In the genomic region with DNA sequence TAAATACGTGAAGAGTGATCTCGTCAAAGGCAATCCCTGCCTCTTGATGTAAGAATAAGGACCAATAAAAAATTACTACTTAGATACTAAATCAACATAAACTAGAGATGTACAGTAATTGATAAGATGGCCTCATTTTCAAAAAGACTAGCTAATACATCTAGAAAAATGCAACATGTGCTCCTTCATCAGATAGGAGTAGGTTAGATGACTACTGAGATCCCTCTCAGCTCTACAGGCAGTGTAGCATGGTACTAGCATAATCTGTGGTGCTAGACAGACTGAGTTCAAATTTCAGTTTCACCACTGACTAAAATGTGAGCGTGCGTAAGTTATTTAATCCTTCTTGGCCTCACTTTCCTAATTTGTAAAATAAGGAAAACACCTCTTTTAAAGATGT, we compare ENCODE assay signal across 15 cellular contexts.
DNase-seq lines count a peak whose midpoint lies in the region; ATAC-seq and TF ChIP-seq lines count a peak whose summit lies in the region.
"Had no signal": no experiment of that assay in that cellular context is flagged by ENCODE, and none has a peak within 500 bp of the region (broad histone marks: within the 10 kb centered on the region; RNA-seq: fewer than 3 reads in every experiment).

No MANE protein-coding gene starts in this region.

- no peak for TF ChIP-seq CTCF in A673 (conservative IDR thresholded peaks at IDR 0.05; ENCODE audit: low read depth, low read length)
- TF ChIP-seq CTCF in HCT116 (IDR thresholded peaks at IDR 0.05 in 2 of 3, conservative IDR thresholded peaks at IDR 0.05 in 1 of 3; ENCODE audit: borderline replicate concordance in 1 of 3, insufficient read depth in 1 of 3, low read depth in 2 of 3, low read length in 2 of 3), result no peak
- TF ChIP-seq CTCF in ascending aorta (IDR thresholded peaks at IDR 0.05), result no peak

- peak overlapping the region; percentile 10 for H3K27ac ChIP-seq in A673 (ENCODE audit: low read depth, low read length, poor library complexity, severe bottlenecking)
- no peak overlapping the region for H3K27ac ChIP-seq in HCT116 (ENCODE audit: low read depth, low read length)
- H3K27ac ChIP-seq in ascending aorta, result peak overlapping the region; percentile 1 to 20
- H3K27ac ChIP-seq: stomach had no signal

- no peaks in the 10 kb centered on the region for H3K79me2 ChIP-seq in HCT116 (ENCODE audit: insufficient read depth, low read length)

- H3K27me3 ChIP-seq in A673 (replicated peaks; ENCODE audit: insufficient read depth, low read depth, low read length, poor library complexity) (no peaks in the 10 kb centered on the region), HCT116 (ENCODE audit: insufficient read depth, low read length) (no peaks in the 10 kb centered on the region), ascending aorta (no peaks in the 10 kb centered on the region)
- H3K27me3 ChIP-seq: stomach had no signal

- H3K9ac ChIP-seq in HCT116 (ENCODE audit: low read length), result no peak overlapping the region

- TF ChIP-seq POLR2A in HCT116 (IDR thresholded peaks at IDR 0.05; ENCODE audit: borderline replicate concordance, extremely low read depth, insufficient read depth, insufficient read length), result no peak

- BruUV-seq in A673 (replicated peaks; lab: Mats Ljungman, UMichigan), result no TSS peak
- no TSS peak for BruUV-seq in HCT116 (replicated peaks; lab: Mats Ljungman, UMichigan)

- H3K4me2 ChIP-seq in HCT116 (ENCODE audit: low read length), result no peak overlapping the region

- CTCF ChIA-PET in A673 (lab: Charles Lee) (interaction anchor here (0.7 to 0.9 kb wide), 2 partner anchors 30 to 37 kb away, joined by 3 to 4 read pairs; no protein-coding TSS in a partner anchor), HCT116 (lab: Charles Lee) (no interaction called here)

- H3K36me3 ChIP-seq in A673 (ENCODE audit: insufficient read depth, low read length, poor library complexity, severe bottlenecking), result peaks cover 33% of the 10 kb centered on the region
- peaks cover 0 to 8% of the 10 kb centered on the region in 2 experiments; a peak in 1 of 4 replicates for H3K36me3 ChIP-seq in HCT116 (ENCODE audit: control insufficient read depth in 1 of 2, insufficient read depth in 2 of 2, low read length in 2 of 2)
- peaks cover 10 to 13% of the 10 kb centered on the region in 2 donors for H3K36me3 ChIP-seq in ascending aorta

- RAD21 ChIA-PET in HCT116 (lab: Charles Lee; ENCODE audit: low non-redundant PET in 1 of 2, low total read pairs in 2 of 2, uncharacterized antibody in 2 of 2, unreplicated experiment in 2 of 2), result no interaction called here

- ATAC-seq in HCT116 (peak; percentile 44; the same call in 1 of the 2 replicates), GM21576 (IDR thresholded peaks at IDR 0.05; ENCODE audit: unreplicated experiment) (no peak)
- ATAC-seq: CD8-positive, alpha-beta T cell; naive thymus-derived CD4-positive, alpha-beta T cell; T-helper 17 cell had no signal

- TF ChIP-seq RAD21 in HCT116 (IDR thresholded peaks at IDR 0.05; ENCODE audit: low read depth), result no peak

- H3K9me3 ChIP-seq in A673 (ENCODE audit: low read depth, low read length, poor library complexity, severe bottlenecking) (no peaks in the 10 kb centered on the region), HCT116 (ENCODE audit: control insufficient read depth in 1 of 2, insufficient read depth in 1 of 2, low read depth in 1 of 2, low read length in 2 of 2) (no peaks in the 10 kb centered on the region), ascending aorta (no peaks in the 10 kb centered on the region)
- H3K9me3 ChIP-seq: stomach had no signal

- intact Hi-C loops in A673 (cut with micrococcal nuclease; ENCODE audit: unreplicated experiment), result no loop called here
- intact Hi-C loops in HCT116 (cut with micrococcal nuclease), result no loop called here
- intact Hi-C loops in ascending aorta (cut with DNase I), result no loop called here

- DNase-seq in A673 (ENCODE audit: low spot score) (no peak), HCT116 (ENCODE audit: low read depth, low spot score) (no peak), ascending aorta (ENCODE audit: low spot score in 2 of 2) (no peak), kidney tubule cell (ENCODE audit: low spot score) (peak; percentile 2), GM03348 (ENCODE audit: low spot score) (no peak), NCI-H69 (lab: John Stamatoyannopoulos, UW) (no peak)
- no peak for DNase-seq in activated CD4-positive, CD25-positive, alpha-beta regulatory T cell (lab: John Stamatoyannopoulos, UW)
- DNase-seq: activated CD4-positive, alpha-beta T cell treated with anti-CD3 and anti-CD28 coated beads, Interleukin-2, amount 50 U/mL, for 1 hour; CD8-positive, alpha-beta T cell; cortex of kidney; naive thymus-derived CD4-positive, alpha-beta T cell; stimulated activated CD4-positive, alpha-beta T cell treated with anti-CD3 and anti-CD28 coated beads, Interleukin-4, amount 100 ng/mL, for 1 hour; stomach; T-helper 17 cell had no signal

- POLR2A ChIA-PET in A673 (lab: Charles Lee; ENCODE audit: low non-redundant PET) (no interaction called here), HCT116 (lab: Charles Lee) (no interaction called here)

- H3K4me3 ChIP-seq in A673 (ENCODE audit: low read depth, low read length, poor library complexity, severe bottlenecking) (no peak overlapping the region), HCT116 (replicated peaks in 1 of 2; ENCODE audit: low read depth in 1 of 2, low read length in 2 of 2) (no peak overlapping the region), ascending aorta (no peak overlapping the region)
- H3K4me3 ChIP-seq: stomach had no signal

- no peak overlapping the region for H2AFZ ChIP-seq in HCT116 (ENCODE audit: low read depth, low read length, poor library complexity, severe bottlenecking)

- H4K20me1 ChIP-seq in HCT116 (ENCODE audit: insufficient read depth), result no peaks in the 10 kb centered on the region; the same call in 1 of the 2 replicates

- peaks cover 75% of the 10 kb centered on the region for H3K4me1 ChIP-seq in A673 (ENCODE audit: insufficient read depth, low read length, poor library complexity, severe bottlenecking)
- peaks cover 10% of the 10 kb centered on the region in 2 experiments for H3K4me1 ChIP-seq in HCT116 (ENCODE audit: control insufficient read depth in 1 of 2, insufficient read depth in 2 of 2, low read length in 2 of 2)
- peaks cover 0 to 11% of the 10 kb centered on the region in 2 donors for H3K4me1 ChIP-seq in ascending aorta

- no peaks in the 10 kb centered on the region for H3K9me2 ChIP-seq in HCT116 (ENCODE audit: insufficient read depth)

TF ChIP-seq in HCT116, 20 proteins besides CTCF, POLR2A, EP300 and RAD21:
- TF ChIP-seq CBX3 (IDR thresholded peaks at IDR 0.05; ENCODE audit: low read depth) (no peak), TCF7L2 (IDR thresholded peaks at IDR 0.05; ENCODE audit: borderline replicate concordance, extremely low read depth, insufficient read depth, insufficient read length) (no peak), SIN3A (IDR thresholded peaks at IDR 0.05; ENCODE audit: low read depth) (no peak), SP1 (IDR thresholded peaks at IDR 0.05; ENCODE audit: low read depth) (no peak), EZH2phosphoT487 (IDR thresholded peaks at IDR 0.05; ENCODE audit: borderline replicate concordance) (no peak), ZFX (IDR thresholded peaks at IDR 0.05) (no peak)
